In the genomic region with DNA sequence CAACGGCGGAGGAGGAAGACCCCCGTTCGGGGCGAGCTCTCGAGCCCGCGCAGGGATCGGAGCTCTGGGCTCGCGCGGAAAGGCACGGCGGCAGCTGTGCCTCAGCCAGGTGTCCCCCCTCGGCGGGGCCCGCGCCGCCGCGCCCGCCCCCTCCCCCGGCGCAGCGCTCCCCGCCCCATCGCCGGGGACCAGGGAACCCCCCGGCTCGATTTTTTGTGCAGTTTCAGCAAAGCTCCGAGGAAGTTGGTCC, we compare ENCODE assay signal across 8 cellular contexts.
A peak's percentile ranks its signal among the peaks of the same experiment; 100 is the strongest.
DNase-seq lines count a peak whose midpoint lies in the region; ATAC-seq, FAIRE-seq and TF ChIP-seq lines count a peak whose summit lies in the region.

No MANE protein-coding gene starts in this region.

- H3K4me2 ChIP-seq in DOHH2 (ENCODE audit: low read length) = peak overlapping the region; percentile 88

- FAIRE-seq in small intestine (lab: Jason Lieb, UNC) = no peak

- ATAC-seq in left cardiac atrium (peak; percentile 2 to 3), HG02884 (IDR thresholded peaks at IDR 0.05; ENCODE audit: unreplicated experiment) (no peak)

- intact Hi-C loops in left cardiac atrium (cut with DNase I) = loop anchor here in 1 of 2 donors (2.0 to 5.0 kb wide), 2 partner anchors 38 to 128 kb away; partner anchors contain the start of gene TRIM13

- H3K79me2 ChIP-seq in DOHH2 (ENCODE audit: control insufficient read depth, low read length) = peaks cover 77% of the 10 kb centered on the region

- peaks cover 32% of the 10 kb centered on the region for H3F3A ChIP-seq in DOHH2 (ENCODE audit: control insufficient read depth, insufficient read depth)

- H3K36me3 ChIP-seq in DOHH2 (ENCODE audit: control insufficient read depth, low read length) (peaks cover 41% of the 10 kb centered on the region), small intestine (ENCODE audit: control insufficient read depth in 2 of 2, insufficient read depth in 2 of 2, low read length in 2 of 2) (no peaks in the 10 kb centered on the region)

- peaks cover 65% of the 10 kb centered on the region for H3K4me1 ChIP-seq in DOHH2 (ENCODE audit: control insufficient read depth, low read length)
- H3K4me1 ChIP-seq in small intestine (ENCODE audit: control insufficient read depth in 2 of 2, insufficient read depth in 1 of 2, low read depth in 1 of 2, low read length in 1 of 2) = peaks cover 6 to 21% of the 10 kb centered on the region in 2 donors

- no peaks in the 10 kb centered on the region for H3K9me3 ChIP-seq in DOHH2 (ENCODE audit: control insufficient read depth, insufficient read depth, low read length)
- H3K9me3 ChIP-seq in small intestine (ENCODE audit: control insufficient read depth, low read depth) = no peaks in the 10 kb centered on the region

- no peak for TF ChIP-seq CTCF in DOHH2 (IDR thresholded peaks at IDR 0.05; ENCODE audit: low read depth, low read length, poor library complexity, severe bottlenecking)
- no peak for TF ChIP-seq CTCF in HFF-Myc (IDR thresholded peaks at IDR 0.05; ENCODE audit: low read depth, low read length, missing control alignments)
- no peak for TF ChIP-seq CTCF in WI38 (IDR thresholded peaks at IDR 0.05; ENCODE audit: low read depth, low read length)

- H3K27ac ChIP-seq in DOHH2 (ENCODE audit: low read depth, low read length) (peak overlapping the region; percentile 89), small intestine (ENCODE audit: low read depth in 1 of 2, low read length in 1 of 2) (peak overlapping the region; percentile 97 to 99)

- H3K27me3 ChIP-seq in DOHH2 (ENCODE audit: control insufficient read depth, low read length) (peaks cover 6% of the 10 kb centered on the region; the same call in 1 of the 2 replicates), small intestine (ENCODE audit: control insufficient read depth in 2 of 2, insufficient read depth in 2 of 2, low read length in 2 of 2) (peaks cover 0 to 14% of the 10 kb centered on the region in 2 donors)

- no peaks in the 10 kb centered on the region for H3K9me2 ChIP-seq in DOHH2 (replicated peaks; ENCODE audit: control insufficient read depth, low read length)

- no peak for DNase-seq in HFF-Myc (ENCODE audit: extremely low read depth, low read depth)
- DNase-seq in left cardiac atrium = no peak
- DNase-seq in small intestine = no peak
- no peak for DNase-seq in germinal center (ENCODE audit: low spot score)
- DNase-seq in DMS153 treated with DMSO at 0.1 percent for 48 hours (lab: John Stamatoyannopoulos, UW; ENCODE audit: unreplicated experiment) = no peak

- peaks cover 18% of the 10 kb centered on the region for H4K20me1 ChIP-seq in DOHH2 (ENCODE audit: control insufficient read depth, insufficient read depth, low read depth, low read length)

- WGBS in small intestine, 3 donors = 0 to 1% (median 1%) methylated on average over 27 to 31 of the region's 31 CpGs

- H3K4me3 ChIP-seq in DOHH2 (ENCODE audit: low read length) (peak overlapping the region; percentile 93), HFF-Myc (replicated peaks; ENCODE audit: low read depth, low read length) (peak overlapping the region; percentile 78), WI38 (ENCODE audit: low read depth, low read length) (peak overlapping the region; percentile 74), small intestine (ENCODE audit: low read depth in 1 of 2, low read length in 2 of 2) (peak overlapping the region; percentile 69 to 98)
